ENCODE assay signal across 1 cellular context in the genomic region with DNA sequence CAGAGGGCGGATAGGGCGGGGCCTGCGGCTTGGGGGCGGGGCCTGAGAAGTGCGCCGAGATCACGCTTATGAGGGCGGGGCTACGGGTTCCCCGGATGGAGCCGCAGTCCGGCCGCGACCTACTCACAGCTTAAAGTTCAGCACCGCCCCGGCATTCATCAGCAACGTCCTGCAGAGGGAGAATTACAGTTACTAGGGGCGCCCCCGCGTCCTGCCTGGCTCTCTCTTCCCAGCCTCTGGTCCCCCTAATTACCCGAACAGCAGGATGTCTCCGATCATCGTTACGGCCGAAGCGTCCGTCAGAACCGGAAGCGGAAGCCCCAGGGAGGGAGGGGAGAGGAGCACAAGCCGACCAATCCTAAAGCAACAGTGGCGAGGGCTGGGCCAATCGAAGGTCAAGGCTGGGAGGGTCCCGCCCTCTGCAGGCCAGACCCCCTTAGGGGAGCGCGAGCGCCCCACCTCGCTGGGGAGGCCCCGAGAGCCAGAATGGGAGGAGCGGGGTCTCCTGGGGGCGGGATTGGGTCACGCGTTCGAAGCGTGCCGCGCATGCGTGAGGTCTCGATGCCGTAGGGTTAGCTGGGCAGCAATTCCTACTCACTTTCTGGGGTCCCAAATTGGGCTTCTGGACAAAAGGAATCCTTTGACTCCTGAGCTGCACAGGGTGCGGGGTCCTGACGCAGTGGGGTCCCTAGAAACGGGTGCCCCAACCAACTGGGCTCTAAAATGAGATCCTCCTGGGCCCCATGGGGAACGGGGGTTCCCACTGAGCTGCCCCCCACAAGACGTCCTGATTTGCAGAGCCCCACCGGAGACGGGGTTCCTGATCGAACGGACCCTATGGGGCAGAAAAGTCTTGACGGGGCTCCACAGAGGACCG.
A peak's percentile ranks its signal among the peaks of the same experiment; 100 is the strongest.
TF ChIP-seq lines count a peak whose summit lies in the region.

Gene SMIM7 (minus strand): TSS at position 313 of the 877 bp plus-strand sequence. CDS start 34 bp downstream, at position 279.

TF ChIP-seq in HepG2, 621 proteins besides CTCF, POLR2A, EP300 and RAD21 (continued from another document and continues in another):
- no peak for TF ChIP-seq AKNA (CRISPR knock-in tag; IDR thresholded peaks at IDR 0.05; ENCODE audit: borderline replicate concordance)
- TF ChIP-seq MBNL3 (CRISPR knock-in tag; conservative IDR thresholded peaks at IDR 0.05), result no peak
- TF ChIP-seq ZBTB42 (CRISPR knock-in tag; IDR thresholded peaks at IDR 0.05), result no peak
- TF ChIP-seq GATAD1 (CRISPR knock-in tag; IDR thresholded peaks at IDR 0.05), result peak; percentile 94
- peak; percentile 71; the same call in 1 of the 2 replicates for TF ChIP-seq CREM (IDR thresholded peaks at IDR 0.05)
- no peak for TF ChIP-seq CREM (CRISPR knock-in tag; IDR thresholded peaks at IDR 0.05)
- peak; percentile 90 for TF ChIP-seq PHF20 (CRISPR knock-in tag; IDR thresholded peaks at IDR 0.05)
- peak in 1 of 2 experiments; percentile 40; a peak in 1 of 4 replicates for TF ChIP-seq NR2F1 (CRISPR knock-in tag; IDR thresholded peaks at IDR 0.05)
- no peak; the same call in 1 of the 2 replicates for TF ChIP-seq SRY (CRISPR knock-in tag; IDR thresholded peaks at IDR 0.05)
- TF ChIP-seq SKI (IDR thresholded peaks at IDR 0.05; ENCODE audit: partially characterized antibody), result no peak
- TF ChIP-seq ZKSCAN1 (IDR thresholded peaks at IDR 0.05; ENCODE audit: low read length), result no peak
- TF ChIP-seq, protein P1, sequence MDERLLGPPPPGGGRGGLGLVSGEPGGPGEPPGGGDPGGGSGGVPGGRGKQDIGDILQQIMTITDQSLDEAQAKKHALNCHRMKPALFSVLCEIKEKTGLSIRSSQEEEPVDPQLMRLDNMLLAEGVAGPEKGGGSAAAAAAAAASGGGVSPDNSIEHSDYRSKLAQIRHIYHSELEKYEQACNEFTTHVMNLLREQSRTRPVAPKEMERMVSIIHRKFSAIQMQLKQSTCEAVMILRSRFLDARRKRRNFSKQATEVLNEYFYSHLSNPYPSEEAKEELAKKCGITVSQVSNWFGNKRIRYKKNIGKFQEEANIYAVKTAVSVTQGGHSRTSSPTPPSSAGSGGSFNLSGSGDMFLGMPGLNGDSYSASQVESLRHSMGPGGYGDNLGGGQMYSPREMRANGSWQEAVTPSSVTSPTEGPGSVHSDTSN (CRISPR knock-in tag; IDR thresholded peaks at IDR 0.05), result no peak
- TF ChIP-seq ZNF333 (CRISPR knock-in tag; IDR thresholded peaks at IDR 0.05; ENCODE audit: borderline replicate concordance), result peak; percentile 73; the same call in 1 of the 2 replicates
- TF ChIP-seq NR3C1 (CRISPR knock-in tag; IDR thresholded peaks at IDR 0.05), result no peak
- no peak for TF ChIP-seq ZBTB8A (CRISPR knock-in tag; IDR thresholded peaks at IDR 0.05; ENCODE audit: borderline replicate concordance, low read depth)
- no peak for TF ChIP-seq IRF9 (CRISPR knock-in tag; IDR thresholded peaks at IDR 0.05; ENCODE audit: borderline replicate concordance)
- no peak for TF ChIP-seq ZNF691 (CRISPR knock-in tag; IDR thresholded peaks at IDR 0.05; ENCODE audit: borderline replicate concordance, low read depth)
- 0 out of 2 replicates have a peak, but pooled peaks have one; percentile 38 for TF ChIP-seq RFXAP (CRISPR knock-in tag; IDR thresholded peaks at IDR 0.05; ENCODE audit: borderline replicate concordance)
- no peak for TF ChIP-seq ZEB1 (IDR thresholded peaks at IDR 0.05; ENCODE audit: insufficient replicate concordance, low read depth)
- 0 out of 2 replicates have a peak, but pooled peaks have one; percentile 7 for TF ChIP-seq ZBTB4 (CRISPR knock-in tag; IDR thresholded peaks at IDR 0.05; ENCODE audit: borderline replicate concordance)
- 0 out of 2 replicates have a peak, but pooled peaks have one; percentile 26 for TF ChIP-seq ZNF33B (CRISPR knock-in tag; IDR thresholded peaks at IDR 0.05)
- no peak for TF ChIP-seq BATF2 (CRISPR knock-in tag; IDR thresholded peaks at IDR 0.05)
- TF ChIP-seq ZNF484 (CRISPR knock-in tag; IDR thresholded peaks at IDR 0.05; ENCODE audit: borderline replicate concordance, low read depth), result no peak
- no peak for TF ChIP-seq CBX5 (CRISPR knock-in tag; IDR thresholded peaks at IDR 0.05; ENCODE audit: borderline replicate concordance)
- TF ChIP-seq, protein P2, sequence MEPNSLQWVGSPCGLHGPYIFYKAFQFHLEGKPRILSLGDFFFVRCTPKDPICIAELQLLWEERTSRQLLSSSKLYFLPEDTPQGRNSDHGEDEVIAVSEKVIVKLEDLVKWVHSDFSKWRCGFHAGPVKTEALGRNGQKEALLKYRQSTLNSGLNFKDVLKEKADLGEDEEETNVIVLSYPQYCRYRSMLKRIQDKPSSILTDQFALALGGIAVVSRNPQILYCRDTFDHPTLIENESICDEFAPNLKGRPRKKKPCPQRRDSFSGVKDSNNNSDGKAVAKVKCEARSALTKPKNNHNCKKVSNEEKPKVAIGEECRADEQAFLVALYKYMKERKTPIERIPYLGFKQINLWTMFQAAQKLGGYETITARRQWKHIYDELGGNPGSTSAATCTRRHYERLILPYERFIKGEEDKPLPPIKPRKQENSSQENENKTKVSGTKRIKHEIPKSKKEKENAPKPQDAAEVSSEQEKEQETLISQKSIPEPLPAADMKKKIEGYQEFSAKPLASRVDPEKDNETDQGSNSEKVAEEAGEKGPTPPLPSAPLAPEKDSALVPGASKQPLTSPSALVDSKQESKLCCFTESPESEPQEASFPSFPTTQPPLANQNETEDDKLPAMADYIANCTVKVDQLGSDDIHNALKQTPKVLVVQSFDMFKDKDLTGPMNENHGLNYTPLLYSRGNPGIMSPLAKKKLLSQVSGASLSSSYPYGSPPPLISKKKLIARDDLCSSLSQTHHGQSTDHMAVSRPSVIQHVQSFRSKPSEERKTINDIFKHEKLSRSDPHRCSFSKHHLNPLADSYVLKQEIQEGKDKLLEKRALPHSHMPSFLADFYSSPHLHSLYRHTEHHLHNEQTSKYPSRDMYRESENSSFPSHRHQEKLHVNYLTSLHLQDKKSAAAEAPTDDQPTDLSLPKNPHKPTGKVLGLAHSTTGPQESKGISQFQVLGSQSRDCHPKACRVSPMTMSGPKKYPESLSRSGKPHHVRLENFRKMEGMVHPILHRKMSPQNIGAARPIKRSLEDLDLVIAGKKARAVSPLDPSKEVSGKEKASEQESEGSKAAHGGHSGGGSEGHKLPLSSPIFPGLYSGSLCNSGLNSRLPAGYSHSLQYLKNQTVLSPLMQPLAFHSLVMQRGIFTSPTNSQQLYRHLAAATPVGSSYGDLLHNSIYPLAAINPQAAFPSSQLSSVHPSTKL (CRISPR knock-in tag; IDR thresholded peaks at IDR 0.05), result peak; percentile 51; the same call in 1 of the 2 replicates
- peak; percentile 31; the same call in 1 of the 2 replicates for TF ChIP-seq KDM4B (CRISPR knock-in tag; IDR thresholded peaks at IDR 0.05)
- peak; percentile 62; the same call in 1 of the 2 replicates for TF ChIP-seq ZNF878 (CRISPR knock-in tag; IDR thresholded peaks at IDR 0.05)
- no peak for TF ChIP-seq ZNF143 (CRISPR knock-in tag; IDR thresholded peaks at IDR 0.05)
- no peak for TF ChIP-seq ZNF354B (CRISPR knock-in tag; IDR thresholded peaks at IDR 0.05)
- TF ChIP-seq ZNF44 (CRISPR knock-in tag; IDR thresholded peaks at IDR 0.05), result no peak
- TF ChIP-seq ZNF800 (CRISPR knock-in tag; IDR thresholded peaks at IDR 0.05), result no peak; the same call in 1 of the 2 replicates
- TF ChIP-seq MXD1 (CRISPR knock-in tag; IDR thresholded peaks at IDR 0.05), result peak; percentile 21
- peak; percentile 67; the same call in 1 of the 2 replicates for TF ChIP-seq RARA (CRISPR knock-in tag; IDR thresholded peaks at IDR 0.05)
- no peak for TF ChIP-seq WIZ (CRISPR knock-in tag; IDR thresholded peaks at IDR 0.05)
- TF ChIP-seq IRX3 (CRISPR knock-in tag; IDR thresholded peaks at IDR 0.05; ENCODE audit: borderline replicate concordance, low read depth), result no peak; the same call in 1 of the 2 replicates
- TF ChIP-seq AGO1 (IDR thresholded peaks at IDR 0.05; ENCODE audit: low read depth, low read length, poor library complexity, severe bottlenecking), result no peak
- TF ChIP-seq RNF2 (conservative IDR thresholded peaks at IDR 0.05; ENCODE audit: low read depth), result 0 out of 2 replicates have a peak, but pooled peaks have one; percentile 25
- TF ChIP-seq KDM2A (CRISPR knock-in tag; IDR thresholded peaks at IDR 0.05; ENCODE audit: borderline replicate concordance, low read depth), result peak; percentile 80
